Comparison of ENCODE assay signal across 22 cellular contexts in genomic region chr12:15206338-15206737, GRCh38. TPM values are rescaled to one million over a fixed set of nuclear protein-coding genes. Genes with fewer than 3 reads are reported as not detected.
A peak's percentile ranks its signal among the peaks of the same experiment; 100 is the strongest.
DNase-seq lines count a peak whose midpoint lies in the region; ATAC-seq and TF ChIP-seq lines count a peak whose summit lies in the region.
"Had no signal": no experiment of that assay in that cellular context is flagged by ENCODE, and none has a peak within 500 bp of the region (broad histone marks: within the 10 kb centered on the region; RNA-seq: fewer than 3 reads in every experiment).

No MANE protein-coding gene starts in this region.

- in situ Hi-C loops in transverse colon (cut with MboI; ENCODE audit: low pct_ligation_motif_present in 1 of 4, low pct_unique_long_range_greater_than_20kb in 1 of 4, low sequenced_read_pairs in 3 of 4), result no loop called here

- POLR2A ChIA-PET in WTC11 (lab: Charles Lee), result no interaction called here
- POLR2A ChIA-PET in A673 (lab: Charles Lee; ENCODE audit: low non-redundant PET), result no interaction called here

- intact Hi-C loops in transverse colon (cut with DNase I; ENCODE audit: low total_unique reads), result no loop called here
- intact Hi-C loops in A673 (cut with micrococcal nuclease; ENCODE audit: unreplicated experiment), result no loop called here

- ATAC-seq in WTC11 (peak; percentile 93), gastroesophageal sphincter (no peak), GM21786 (IDR thresholded peaks at IDR 0.05; ENCODE audit: unreplicated experiment) (no peak)
- ATAC-seq in activated CD8-positive, alpha-beta memory T cell treated with anti-CD3 and anti-CD28 coated beads, Interleukin-2, amount 10 ng/mL, durations not matched to agents 7 days and 5 days, result no peak
- ATAC-seq: stimulated activated naive CD8-positive, alpha-beta T cell treated with anti-CD3 and anti-CD28 coated beads, Interleukin-15, amount 100 ng/mL, for 72 hours had no signal

- BruUV-seq in A673 (replicated peaks; lab: Mats Ljungman, UMichigan), result no TSS peak

- no peaks in the 10 kb centered on the region for H3K36me3 Mint-ChIP-seq in WTC11
- H3K36me3 Mint-ChIP-seq in activated CD8-positive, alpha-beta memory T cell treated with anti-CD3 and anti-CD28 coated beads, Interleukin-2, amount 10 ng/mL, durations not matched to agents 7 days and 5 days, result no peaks in the 10 kb centered on the region
- H3K36me3 Mint-ChIP-seq: activated CD4-positive, alpha-beta memory T cell treated with anti-CD3 and anti-CD28 coated beads for 36 hours; immature natural killer cell had no signal

- peak overlapping the region; percentile 28; the same call in 1 of the 2 replicates for H3K4me3 Mint-ChIP-seq in WTC11
- no peak overlapping the region for H3K4me3 Mint-ChIP-seq in activated CD8-positive, alpha-beta memory T cell treated with anti-CD3 and anti-CD28 coated beads, Interleukin-2, amount 10 ng/mL, durations not matched to agents 7 days and 5 days
- H3K4me3 Mint-ChIP-seq: activated CD4-positive, alpha-beta memory T cell treated with anti-CD3 and anti-CD28 coated beads for 36 hours; CD4-positive, alpha-beta T cell; dendritic cell treated with granulocyte-macrophage colony-stimulating factor and Interleukin-4, amounts not matched to agents 40 ng/mL and 50 ng/mL, for 4 days; immature natural killer cell; stimulated activated naive CD8-positive, alpha-beta T cell treated with anti-CD3 and anti-CD28 coated beads, Interleukin-15, amount 100 ng/mL, for 72 hours had no signal

- no peaks in the 10 kb centered on the region for H3K27me3 Mint-ChIP-seq in WTC11 (ENCODE audit: low read depth)
- H3K27me3 Mint-ChIP-seq in activated CD8-positive, alpha-beta memory T cell treated with anti-CD3 and anti-CD28 coated beads, Interleukin-2, amount 10 ng/mL, durations not matched to agents 7 days and 5 days, result peaks cover 23% of the 10 kb centered on the region
- H3K27me3 Mint-ChIP-seq: dendritic cell treated with granulocyte-macrophage colony-stimulating factor and Interleukin-4, amounts not matched to agents 40 ng/mL and 50 ng/mL, for 4 days; stimulated activated naive CD8-positive, alpha-beta T cell treated with anti-CD3 and anti-CD28 coated beads, Interleukin-15, amount 100 ng/mL, for 72 hours had no signal

- peaks cover 5% of the 10 kb centered on the region for H3K79me2 ChIP-seq in parathyroid adenoma

- H3K4me2 ChIP-seq in parathyroid adenoma (ENCODE audit: low read length), result no peak overlapping the region

- H3K9ac ChIP-seq in parathyroid adenoma, result no peak overlapping the region

- CTCF ChIA-PET in WTC11 (lab: Charles Lee) (interaction anchor here (0.8 to 5.0 kb wide), 3 partner anchors 15 to 21 kb away, joined by 3 to 32 read pairs (median 3); partner anchors contain the start of gene RERG), A673 (lab: Charles Lee) (no interaction called here)
- CTCF ChIA-PET in activated CD8-positive, alpha-beta memory T cell treated with anti-CD3 and anti-CD28 coated beads, Interleukin-2, amount 10 ng/mL, durations not matched to agents 7 days and 5 days (lab: Charles Lee), result interaction anchor here (2.3 kb wide), 1 partner anchor 16 kb away, joined by 8 read pairs; the partner anchor contains the start of gene RERG

- peaks cover 9% of the 10 kb centered on the region for H3K9me3 Mint-ChIP-seq in WTC11
- no peaks in the 10 kb centered on the region for H3K9me3 Mint-ChIP-seq in activated CD8-positive, alpha-beta memory T cell treated with anti-CD3 and anti-CD28 coated beads, Interleukin-2, amount 10 ng/mL, durations not matched to agents 7 days and 5 days (ENCODE audit: low read depth)
- H3K9me3 Mint-ChIP-seq: activated CD4-positive, alpha-beta memory T cell treated with anti-CD3 and anti-CD28 coated beads for 36 hours; CD4-positive, alpha-beta T cell; dendritic cell treated with granulocyte-macrophage colony-stimulating factor and Interleukin-4, amounts not matched to agents 40 ng/mL and 50 ng/mL, for 4 days had no signal

- TF ChIP-seq POLR2A in gastroesophageal sphincter (IDR thresholded peaks at IDR 0.05) (no peak), transverse colon (IDR thresholded peaks at IDR 0.05) (no peak)

- H3K4me3 ChIP-seq in gastroesophageal sphincter, result no peak overlapping the region
- no peak overlapping the region for H3K4me3 ChIP-seq in parathyroid adenoma (ENCODE audit: low read depth, low read length)
- no peak overlapping the region for H3K4me3 ChIP-seq in transverse colon
- no peak overlapping the region for H3K4me3 ChIP-seq in A673 (ENCODE audit: low read depth, low read length, poor library complexity, severe bottlenecking)

- no peak for DNase-seq in WTC11 (ENCODE audit: low spot score)
- no peak for DNase-seq in transverse colon
- no peak for DNase-seq in activated CD8-positive, alpha-beta memory T cell treated with anti-CD3 and anti-CD28 coated beads, Interleukin-2, amount 10 ng/mL, durations not matched to agents 7 days and 5 days
- no peak for DNase-seq in A673 (ENCODE audit: low spot score)
- DNase-seq: activated CD4-positive, alpha-beta memory T cell treated with anti-CD3 and anti-CD28 coated beads for 36 hours; activated gamma-delta T cell; CD4-positive, alpha-beta T cell; H7; head of caudate nucleus; immature natural killer cell; KG1; NCI-H1436 treated with DMSO at 0.1 percent for 48 hours; NCI-H510A treated with DMSO at 0.1 percent for 48 hours; retina; stimulated activated naive CD8-positive, alpha-beta T cell treated with anti-CD3 and anti-CD28 coated beads, Interleukin-15, amount 100 ng/mL, for 72 hours; WERI-Rb-1 had no signal

- H3K27ac ChIP-seq in gastroesophageal sphincter (peak overlapping the region; percentile 56 to 65 (median 59)), parathyroid adenoma (peak overlapping the region; percentile 35), transverse colon (peak overlapping the region; percentile 32 to 75 (median 60)), A673 (ENCODE audit: low read depth, low read length, poor library complexity, severe bottlenecking) (no peak overlapping the region)
- H3K27ac ChIP-seq: neutrophil, WERI-Rb-1 had no signal

- no peaks in the 10 kb centered on the region for H3K9me3 ChIP-seq in gastroesophageal sphincter
- H3K9me3 ChIP-seq in parathyroid adenoma (ENCODE audit: control insufficient read depth, low read length), result no peaks in the 10 kb centered on the region
- no peaks in the 10 kb centered on the region for H3K9me3 ChIP-seq in transverse colon
- H3K9me3 ChIP-seq in A673 (ENCODE audit: low read depth, low read length, poor library complexity, severe bottlenecking), result peaks cover 5% of the 10 kb centered on the region
- H3K9me3 ChIP-seq: neutrophil had no signal

- TF ChIP-seq EP300 in gastroesophageal sphincter (IDR thresholded peaks at IDR 0.05) (no peak), transverse colon (IDR thresholded peaks at IDR 0.05; ENCODE audit: low read depth) (no peak)

- WGBS in gastroesophageal sphincter (ENCODE audit: low coverage in 1 of 2), 2 donors, result 85 to 100% methylated on average over 1 to 4 of the region's 4 CpGs
- WGBS in transverse colon (ENCODE audit: low coverage in 1 of 2), 2 donors, result 82% methylated on average over 4 of the region's 4 CpGs; no CpG with 5 or more reads in 1 of the 2 donors

- H3K27me3 ChIP-seq in gastroesophageal sphincter, result no peaks in the 10 kb centered on the region
- no peaks in the 10 kb centered on the region for H3K27me3 ChIP-seq in parathyroid adenoma (ENCODE audit: control insufficient read depth, insufficient read depth, low read length)
- H3K27me3 ChIP-seq in transverse colon, result no peaks in the 10 kb centered on the region
- H3K27me3 ChIP-seq in A673 (replicated peaks; ENCODE audit: insufficient read depth, low read depth, low read length, poor library complexity), result no peaks in the 10 kb centered on the region

- H2AFZ ChIP-seq in parathyroid adenoma, result no peak overlapping the region

- no peak for TF ChIP-seq CTCF in WTC11 (IDR thresholded peaks at IDR 0.05)
- TF ChIP-seq CTCF in gastroesophageal sphincter (IDR thresholded peaks at IDR 0.05), result no peak
- no peak for TF ChIP-seq CTCF in parathyroid adenoma (IDR thresholded peaks at IDR 0.05)
- TF ChIP-seq CTCF in transverse colon (IDR thresholded peaks at IDR 0.05), result no peak
- TF ChIP-seq CTCF in A673 (conservative IDR thresholded peaks at IDR 0.05; ENCODE audit: low read depth, low read length), result no peak

- H3K36me3 ChIP-seq in gastroesophageal sphincter, result no peaks in the 10 kb centered on the region
- H3K36me3 ChIP-seq in parathyroid adenoma (ENCODE audit: control insufficient read depth, insufficient read depth, low read length), result no peaks in the 10 kb centered on the region
- no peaks in the 10 kb centered on the region for H3K36me3 ChIP-seq in transverse colon
- no peaks in the 10 kb centered on the region for H3K36me3 ChIP-seq in A673 (ENCODE audit: insufficient read depth, low read length, poor library complexity, severe bottlenecking)
- H3K36me3 ChIP-seq: neutrophil had no signal

- peak overlapping the region; percentile 43; the same call in 1 of the 2 replicates for H3K27ac Mint-ChIP-seq in WTC11
- no peak overlapping the region for H3K27ac Mint-ChIP-seq in activated CD8-positive, alpha-beta memory T cell treated with anti-CD3 and anti-CD28 coated beads, Interleukin-2, amount 10 ng/mL, durations not matched to agents 7 days and 5 days
- H3K27ac Mint-ChIP-seq: activated CD4-positive, alpha-beta memory T cell treated with anti-CD3 and anti-CD28 coated beads for 36 hours; CD4-positive, alpha-beta T cell; dendritic cell treated with granulocyte-macrophage colony-stimulating factor and Interleukin-4, amounts not matched to agents 40 ng/mL and 50 ng/mL, for 4 days; immature natural killer cell had no signal

- peaks cover 27% of the 10 kb centered on the region for H3K4me1 Mint-ChIP-seq in WTC11
- no peaks in the 10 kb centered on the region for H3K4me1 Mint-ChIP-seq in activated CD8-positive, alpha-beta memory T cell treated with anti-CD3 and anti-CD28 coated beads, Interleukin-2, amount 10 ng/mL, durations not matched to agents 7 days and 5 days
- H3K4me1 Mint-ChIP-seq: immature natural killer cell; stimulated activated naive CD8-positive, alpha-beta T cell treated with anti-CD3 and anti-CD28 coated beads, Interleukin-15, amount 100 ng/mL, for 72 hours had no signal

- peaks cover 5 to 32% (median 10%) of the 10 kb centered on the region in 3 donors for H3K4me1 ChIP-seq in gastroesophageal sphincter
- H3K4me1 ChIP-seq in parathyroid adenoma, result peaks cover 14% of the 10 kb centered on the region
- peaks cover 0 to 25% (median 5%) of the 10 kb centered on the region in 4 donors for H3K4me1 ChIP-seq in transverse colon
- H3K4me1 ChIP-seq in A673 (ENCODE audit: insufficient read depth, low read length, poor library complexity, severe bottlenecking), result no peaks in the 10 kb centered on the region

TF ChIP-seq in WTC11, 78 proteins besides CTCF, POLR2A, EP300 and RAD21 (continues in another document):
- TF ChIP-seq ATF1 (CRISPR knock-in tag; IDR thresholded peaks at IDR 0.05) (no peak), ESRRA (CRISPR knock-in tag; IDR thresholded peaks at IDR 0.05; ENCODE audit: borderline replicate concordance) (no peak), GRHL2 (CRISPR knock-in tag; IDR thresholded peaks at IDR 0.05; ENCODE audit: insufficient replicate concordance, severe bottlenecking) (no peak)

RNA-seq across cellular contexts. Expression of gene RERG, which starts 14.9 kb away (rescaled TPM):
- total RNA-seq in WTC11 (2021) (0.21 to 0.73 TPM (median 0.28 TPM) in 3 replicates), gastroesophageal sphincter (10 to 100 TPM; 13.6 to 32.0 (median 19.8) TPM), transverse colon (10 to 100 TPM in 2 of 4 donors, 1 to 10 TPM in 2; 3.6 to 12.6 (median 8.6) TPM), A673 (2021) (0.35 TPM in 1 of 2 replicates, not detected in the other)
- total RNA-seq in activated CD8-positive, alpha-beta memory T cell treated with anti-CD3 and anti-CD28 coated beads, Interleukin-2, amount 10 ng/mL, durations not matched to agents 7 days and 5 days, result not detected
- total RNA-seq: activated CD4-positive, alpha-beta memory T cell treated with anti-CD3 and anti-CD28 coated beads for 36 hours; CD4-positive, alpha-beta T cell; G401; H7 had no signal
